ENCODE assay signal across 8 cellular contexts in genomic region chr11:47863189-47863892, GRCh38. TPM values are rescaled to one million over a fixed set of nuclear protein-coding genes. Genes with fewer than 3 reads are reported as not detected.
DNase-seq lines count a peak whose midpoint lies in the region; ATAC-seq and TF ChIP-seq lines count a peak whose summit lies in the region.

No MANE protein-coding gene starts in this region.

- no peak overlapping the region for H3K9ac ChIP-seq in OCI-LY1 (ENCODE audit: low read length)

- no peaks in the 10 kb centered on the region for H3K27me3 ChIP-seq in OCI-LY1 (ENCODE audit: insufficient read depth, low read length)

- H3K27ac ChIP-seq in OCI-LY1 (ENCODE audit: low read depth, low read length, poor library complexity, severe bottlenecking) = peak overlapping the region; percentile 18

- peak; percentile 87 for DNase-seq in EL
- DNase-seq in fibroblast of villous mesenchyme (ENCODE audit: low read depth) = peak; percentile 97
- DNase-seq in pons (ENCODE audit: low spot score) = no peak
- DNase-seq in stimulated activated CD4-positive, alpha-beta T cell treated with anti-CD3 and anti-CD28 coated beads, Interleukin-2, amount 100 ng/mL, for 24 hours = no peak
- DNase-seq in NCI-H2196 (lab: John Stamatoyannopoulos, UW; ENCODE audit: unreplicated experiment) = no peak
- DNase-seq in NCI-H446 (lab: John Stamatoyannopoulos, UW) = no peak

- no peaks in the 10 kb centered on the region for H3K79me2 ChIP-seq in OCI-LY1 (ENCODE audit: insufficient read depth, low read length)

- no peak overlapping the region for H2AFZ ChIP-seq in OCI-LY1 (ENCODE audit: low read length)

- no peak overlapping the region for H3K4me3 ChIP-seq in OCI-LY1 (ENCODE audit: low read depth, low read length, poor library complexity, severe bottlenecking)
- no peak overlapping the region for H3K4me3 ChIP-seq in fibroblast of villous mesenchyme (ENCODE audit: low read depth, low read length)

- peak overlapping the region; percentile 10 for H3K4me2 ChIP-seq in OCI-LY1 (ENCODE audit: low read length)

- TF ChIP-seq CTCF in OCI-LY1 (IDR thresholded peaks at IDR 0.05; ENCODE audit: low read length) (no peak), fibroblast of villous mesenchyme (IDR thresholded peaks at IDR 0.05; ENCODE audit: insufficient read depth, low read depth, low read length) (no peak)

- H3K36me3 ChIP-seq in OCI-LY1 (ENCODE audit: insufficient read depth, low read length) = no peaks in the 10 kb centered on the region

- H4K20me1 ChIP-seq in OCI-LY1 (ENCODE audit: insufficient read depth, low read length) = no peaks in the 10 kb centered on the region

- H3F3A ChIP-seq in OCI-LY1 (ENCODE audit: insufficient read depth, low read length) = 0 out of 2 replicates have a peak, but pooled peaks cover 7% of the 10 kb centered on the region

- no peaks in the 10 kb centered on the region for H3K9me3 ChIP-seq in OCI-LY1 (ENCODE audit: low read length)

- no peaks in the 10 kb centered on the region for H3K9me2 ChIP-seq in OCI-LY1 (ENCODE audit: low read depth, low read length)

- peaks cover 58% of the 10 kb centered on the region for H3K4me1 ChIP-seq in OCI-LY1 (ENCODE audit: insufficient read depth, low read length, severe bottlenecking)

- peak; percentile 61 for ATAC-seq in GM21825 (IDR thresholded peaks at IDR 0.05; ENCODE audit: unreplicated experiment)

RNA-seq across cellular contexts. Expression of gene NUP160, which starts 15.2 kb away (rescaled TPM):
- total RNA-seq in fibroblast of villous mesenchyme = 29.3 and 29.8 TPM in 2 replicates

Comparison
In these comparisons a context has a peak if more than half of its experiments do, and no peak if none do; other contexts are left out.
1. DNase-seq: peak in EL (single experiment) and fibroblast of villous mesenchyme (single experiment); none in pons (single experiment), stimulated activated CD4-positive, alpha-beta T cell treated with anti-CD3 and anti-CD28 coated beads, Interleukin-2, amount 100 ng/mL, for 24 hours (0 of 2), NCI-H2196 (single experiment) and NCI-H446 (0 of 2).